8 cellular contexts compared by ENCODE assay signal in the genomic region with DNA sequence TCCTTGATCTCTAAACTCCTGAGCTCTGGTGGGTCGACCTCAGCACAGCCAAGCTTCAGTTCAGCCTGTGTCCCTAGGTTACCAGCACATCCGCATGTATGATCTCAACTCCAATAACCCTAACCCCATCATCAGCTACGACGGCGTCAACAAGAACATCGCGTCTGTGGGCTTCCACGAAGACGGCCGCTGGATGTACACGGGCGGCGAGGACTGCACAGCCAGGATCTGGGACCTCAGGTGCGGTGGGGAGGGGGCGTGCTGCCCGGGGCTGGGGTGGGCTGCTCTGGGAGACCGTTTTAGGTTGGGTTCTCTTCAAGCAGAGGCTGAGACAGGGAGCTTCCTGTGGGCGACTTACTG. TPM values are rescaled to one million over a fixed set of nuclear protein-coding genes. Genes with fewer than 3 reads are reported as not detected.
DNase-seq lines count a peak whose midpoint lies in the region; ATAC-seq and TF ChIP-seq lines count a peak whose summit lies in the region.

No MANE protein-coding gene starts in this region.

- H3K4me1 ChIP-seq in BE2C = peaks cover 13% of the 10 kb centered on the region

- H3K36me3 Mint-ChIP-seq in IgD-negative memory B cell = peaks cover 4% of the 10 kb centered on the region
- H3K36me3 Mint-ChIP-seq in natural killer cell = no peaks in the 10 kb centered on the region

- no peaks in the 10 kb centered on the region for H3K9me3 ChIP-seq in BE2C

- no peak for DNase-seq in BE2C
- no peak for DNase-seq in choroid plexus epithelial cell (ENCODE audit: low read depth)
- no peak for DNase-seq in natural killer cell
- no peak for DNase-seq in NCI-H2227 (lab: John Stamatoyannopoulos, UW; ENCODE audit: unreplicated experiment)
- no peak for DNase-seq in NOMO-1 treated with DMSO at 0.1 percent for 48 hours (lab: John Stamatoyannopoulos, UW; ENCODE audit: unreplicated experiment)
- no peak for DNase-seq in stimulated activated CD8-positive, alpha-beta memory T cell treated with anti-CD3 and anti-CD28 coated beads, Interleukin-4, amount 100 ng/mL, for 48 hours

- peak overlapping the region in 2 of 3 donors; percentile 88 to 95 for H3K27ac Mint-ChIP-seq in IgD-negative memory B cell
- peak overlapping the region; percentile 80 to 88 for H3K27ac Mint-ChIP-seq in natural killer cell

- no peak for TF ChIP-seq CTCF in BE2C (IDR thresholded peaks at IDR 0.05; ENCODE audit: low read depth, low read length)
- no peak for TF ChIP-seq CTCF in choroid plexus epithelial cell (conservative IDR thresholded peaks at IDR 0.05; ENCODE audit: low read depth, low read length)
- TF ChIP-seq CTCF in natural killer cell (IDR thresholded peaks at IDR 0.05) = no peak

- H3K4me1 Mint-ChIP-seq in IgD-negative memory B cell (peaks cover 6 to 15% (median 9%) of the 10 kb centered on the region in 3 donors), natural killer cell (peaks cover 19 to 28% of the 10 kb centered on the region in 2 donors)

- H3K27me3 Mint-ChIP-seq in IgD-negative memory B cell = no peaks in the 10 kb centered on the region
- peaks cover 0 to 3% of the 10 kb centered on the region in 2 donors for H3K27me3 Mint-ChIP-seq in natural killer cell (ENCODE audit: low read depth in 2 of 2)

- H3K9me3 Mint-ChIP-seq in IgD-negative memory B cell (no peaks in the 10 kb centered on the region), natural killer cell (no peaks in the 10 kb centered on the region)

- peaks cover 36% of the 10 kb centered on the region for H3K36me3 ChIP-seq in BE2C

- H3K4me3 ChIP-seq in BE2C (ENCODE audit: low read depth, low read length) (peak overlapping the region; percentile 80), choroid plexus epithelial cell (ENCODE audit: low read depth, low read length) (peak overlapping the region; percentile 79)

- ATAC-seq in natural killer cell (no peak), HG02623 (IDR thresholded peaks at IDR 0.05; ENCODE audit: unreplicated experiment) (no peak)

- H3K4me3 Mint-ChIP-seq in IgD-negative memory B cell (peak overlapping the region in 3 of 4 donors; percentile 72 to 89 (median 84)), natural killer cell (peak overlapping the region; percentile 91)

- intact Hi-C loops in natural killer cell (cut with micrococcal nuclease) = no loop called here

- no peaks in the 10 kb centered on the region for H3K27me3 ChIP-seq in BE2C

RNA-seq across cellular contexts. Expression of gene MLST8, which starts 1.1 kb away (rescaled TPM):
- polyA plus RNA-seq in BE2C (2012; ENCODE audit: insufficient read depth, insufficient read length, low read depth) = 254 TPM
- polyA plus RNA-seq in IgD-negative memory B cell = 44.1 TPM
- 10 to 100 TPM; 19.7 to 30.2 (median 27.8) TPM for total RNA-seq in natural killer cell

RNA-seq across cellular contexts. Expression of gene BRICD5, which starts 4.3 kb away (rescaled TPM):
- 17.1 TPM for polyA plus RNA-seq in BE2C (2012; ENCODE audit: insufficient read depth, insufficient read length, low read depth)
- polyA plus RNA-seq in IgD-negative memory B cell = 0.35 TPM
- total RNA-seq in natural killer cell = 1 to 10 TPM; 3.2 to 5.2 (median 3.6) TPM

RNA-seq across cellular contexts. Expression of gene PGP, which starts 8.2 kb away (rescaled TPM):
- polyA plus RNA-seq in BE2C (2012; ENCODE audit: insufficient read depth, insufficient read length, low read depth) = 70.4 TPM
- polyA plus RNA-seq in IgD-negative memory B cell = 6.4 TPM
- total RNA-seq in natural killer cell = 10 to 100 TPM in 2 of 3 donors, 1 to 10 TPM in 1; 9.7 to 12.8 (median 12.4) TPM

RNA-seq across cellular contexts. Expression of gene CASKIN1, which starts 10.0 kb away (rescaled TPM):
- polyA plus RNA-seq in BE2C (2012; ENCODE audit: insufficient read depth, insufficient read length, low read depth) = 8.6 TPM
- not detected for polyA plus RNA-seq in IgD-negative memory B cell
- not detected for total RNA-seq in natural killer cell

RNA-seq across cellular contexts. Expression of gene E4F1, which starts 17.0 kb away (rescaled TPM):
- polyA plus RNA-seq in BE2C (2012; ENCODE audit: insufficient read depth, insufficient read length, low read depth) = 160 TPM
- 23.2 TPM for polyA plus RNA-seq in IgD-negative memory B cell
- 10 to 100 TPM; 43.6 to 45.7 (median 45.7) TPM for total RNA-seq in natural killer cell
